15 cellular contexts compared by ENCODE assay signal in genomic region chr4:180999217-180999616, GRCh38.
A peak's percentile ranks its signal among the peaks of the same experiment; 100 is the strongest.
DNase-seq lines count a peak whose midpoint lies in the region; ATAC-seq and TF ChIP-seq lines count a peak whose summit lies in the region.
"Had no signal": no experiment of that assay in that cellular context is flagged by ENCODE, and none has a peak within 500 bp of the region (broad histone marks: within the 10 kb centered on the region; RNA-seq: fewer than 3 reads in every experiment).

No MANE protein-coding gene starts in this region.

- no peaks in the 10 kb centered on the region for H3K36me3 ChIP-seq in osteoblast (ENCODE audit: insufficient read depth, low read length)
- H3K36me3 ChIP-seq: MG63, SJSA1 had no signal

- no peak for TF ChIP-seq CTCF in osteoblast (IDR thresholded peaks at IDR 0.05; ENCODE audit: extremely low read depth, low read depth, low read length)
- TF ChIP-seq CTCF in WTC11 (IDR thresholded peaks at IDR 0.05) = no peak

- no peak overlapping the region for H3K27ac ChIP-seq in osteoblast (ENCODE audit: low read depth, low read length)
- H3K27ac ChIP-seq: KMS-11, SJSA1 had no signal

- peaks cover 3% of the 10 kb centered on the region for H3K4me1 Mint-ChIP-seq in WTC11
- H3K4me1 Mint-ChIP-seq: T-cell had no signal

- H3K27me3 ChIP-seq in osteoblast (ENCODE audit: insufficient read depth, low read length) = no peaks in the 10 kb centered on the region
- H3K27me3 ChIP-seq: MG63, SJSA1 had no signal

- CTCF ChIA-PET in WTC11 (lab: Charles Lee) = no interaction called here

- no peaks in the 10 kb centered on the region for H3K36me3 Mint-ChIP-seq in WTC11
- H3K36me3 Mint-ChIP-seq: T-cell had no signal

- POLR2A ChIA-PET in WTC11 (lab: Charles Lee) = no interaction called here

- ATAC-seq in WTC11 (no peak), GM19463 (IDR thresholded peaks at IDR 0.05; ENCODE audit: unreplicated experiment) (no peak)
- ATAC-seq: PC-3, T-cell had no signal

- H3K4me2 ChIP-seq in osteoblast (ENCODE audit: insufficient read depth, low read length) = no peak overlapping the region
- H3K4me2 ChIP-seq: KMS-11 had no signal

- no peak overlapping the region for H3K4me3 Mint-ChIP-seq in WTC11
- H3K4me3 Mint-ChIP-seq: T-cell had no signal

- H3K27me3 Mint-ChIP-seq in WTC11 (ENCODE audit: low read depth) = no peaks in the 10 kb centered on the region
- H3K27me3 Mint-ChIP-seq: T-cell had no signal

- H3K79me2 ChIP-seq in osteoblast (ENCODE audit: insufficient read depth, low read length) = no peaks in the 10 kb centered on the region

- DNase-seq in NCI-H82 (lab: John Stamatoyannopoulos, UW) (peak; percentile 1), NCI-H82 treated with DMSO at 0.1 percent for 48 hours (lab: John Stamatoyannopoulos, UW; ENCODE audit: unreplicated experiment) (no peak), NCI-H1105 (lab: John Stamatoyannopoulos, UW) (peak; percentile 61), NCI-H748 treated with DMSO at 0.1 percent for 48 hours (lab: John Stamatoyannopoulos, UW) (peak; percentile 23), osteoblast (ENCODE audit: insufficient read length, low spot score, missing footprints) (peak; percentile 35), WTC11 (ENCODE audit: low spot score) (no peak), pons (ENCODE audit: low spot score) (no peak)
- DNase-seq: MG63, NCI-H1436 treated with DMSO at 0.1 percent for 48 hours, NCI-H510A treated with DMSO at 0.1 percent for 48 hours, PC-3, T-cell had no signal

- H4K20me1 ChIP-seq in osteoblast (ENCODE audit: insufficient read depth, low read length) = no peaks in the 10 kb centered on the region

- no peaks in the 10 kb centered on the region for H3K9me3 ChIP-seq in osteoblast (ENCODE audit: low read depth, low read length)
- H3K9me3 ChIP-seq: MG63, SJSA1 had no signal

- H3K4me1 ChIP-seq in osteoblast (ENCODE audit: insufficient read depth, low read length) = no peaks in the 10 kb centered on the region
- H3K4me1 ChIP-seq: SJSA1 had no signal

- no peak overlapping the region for H2AFZ ChIP-seq in osteoblast (ENCODE audit: low read length)

- H3K9me3 Mint-ChIP-seq in WTC11 = peaks cover 12% of the 10 kb centered on the region; the same call in 1 of the 2 replicates

- no peak overlapping the region for H3K27ac Mint-ChIP-seq in WTC11
- H3K27ac Mint-ChIP-seq: T-cell had no signal

- no peak overlapping the region for H3K4me3 ChIP-seq in osteoblast (ENCODE audit: insufficient read depth, low read length)
- H3K4me3 ChIP-seq: MG63, SJSA1 had no signal

TF ChIP-seq in WTC11, 78 proteins besides CTCF, POLR2A, EP300 and RAD21 (continues in another document):
- no peak for TF ChIP-seq OVOL2 (CRISPR knock-in tag; IDR thresholded peaks at IDR 0.05; ENCODE audit: borderline replicate concordance)
- TF ChIP-seq GRHL2 (CRISPR knock-in tag; IDR thresholded peaks at IDR 0.05; ENCODE audit: insufficient replicate concordance, severe bottlenecking) = no peak
- no peak for TF ChIP-seq USF1 (CRISPR knock-in tag; IDR thresholded peaks at IDR 0.05)
- TF ChIP-seq ZNF425 (CRISPR knock-in tag; conservative IDR thresholded peaks at IDR 0.05) = no peak
- TF ChIP-seq ZNF396 (CRISPR knock-in tag; IDR thresholded peaks at IDR 0.05; ENCODE audit: borderline replicate concordance) = no peak
- TF ChIP-seq ZBTB21 (CRISPR knock-in tag; IDR thresholded peaks at IDR 0.05; ENCODE audit: borderline replicate concordance) = no peak
- no peak for TF ChIP-seq ARID4B (CRISPR knock-in tag; IDR thresholded peaks at IDR 0.05; ENCODE audit: borderline replicate concordance)
- TF ChIP-seq ZNF532 (CRISPR knock-in tag; IDR thresholded peaks at IDR 0.05; ENCODE audit: borderline replicate concordance) = no peak
- TF ChIP-seq MLX (CRISPR knock-in tag; IDR thresholded peaks at IDR 0.05) = no peak
- TF ChIP-seq TEAD1 (CRISPR knock-in tag; IDR thresholded peaks at IDR 0.05) = no peak

Comparison
In these comparisons a context has a peak if more than half of its experiments do, and no peak if none do; other contexts are left out.
1. DNase-seq: peak in NCI-H82 (single experiment), NCI-H1105 (single experiment), NCI-H748 treated with DMSO at 0.1 percent for 48 hours (single experiment) and osteoblast (single experiment); none in NCI-H82 treated with DMSO at 0.1 percent for 48 hours (single experiment), WTC11 (single experiment) and pons (single experiment).